In the genomic region with DNA sequence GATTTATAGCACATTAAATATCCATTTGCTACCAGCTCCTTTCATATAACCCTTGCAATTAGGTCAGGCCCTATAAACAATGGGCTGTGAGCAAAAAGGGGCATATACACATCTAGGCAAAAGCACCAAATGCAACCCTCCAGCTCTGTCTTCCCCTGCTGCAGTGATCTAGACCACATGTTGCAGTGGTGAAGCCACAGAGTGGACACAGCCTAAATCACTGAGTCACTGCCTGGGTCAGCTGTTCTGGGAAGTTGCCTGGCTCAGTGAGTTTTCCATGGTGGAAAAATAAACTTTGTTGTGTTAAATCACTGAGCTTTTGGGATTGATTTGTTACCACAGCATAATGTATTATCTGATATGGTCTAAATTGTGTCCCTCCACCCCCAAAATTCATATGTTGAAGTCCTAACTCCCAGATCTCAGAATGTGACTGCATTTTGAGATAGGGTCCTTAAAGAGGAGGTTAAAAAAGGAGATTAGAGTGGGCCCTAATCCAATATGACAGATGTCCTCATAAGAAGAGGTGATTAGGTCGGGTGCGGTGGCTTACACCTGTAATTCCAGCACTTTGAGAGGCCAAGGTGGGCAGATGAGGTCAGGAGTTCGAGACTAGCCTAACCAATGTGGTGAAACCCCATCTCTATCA, we compare ENCODE assay signal across 19 cellular contexts.
A peak's percentile ranks its signal among the peaks of the same experiment; 100 is the strongest.
DNase-seq lines count a peak whose midpoint lies in the region; ATAC-seq and TF ChIP-seq lines count a peak whose summit lies in the region.
"Had no signal": no experiment of that assay in that cellular context is flagged by ENCODE, and none has a peak within 500 bp of the region (broad histone marks: within the 10 kb centered on the region; RNA-seq: fewer than 3 reads in every experiment).

No MANE protein-coding gene starts in this region.

- in situ Hi-C loops in Caki2 (cut with HindIII; ENCODE audit: low pct_unique_long_range_greater_than_20kb, low sequenced_read_pairs): no loop called here

- no peak for ATAC-seq in HG02852 (IDR thresholded peaks at IDR 0.05; ENCODE audit: unreplicated experiment)
- ATAC-seq: activated T-cell treated with anti-CD3 and anti-CD28 coated beads, Interleukin-2, amount 50 U/mL, for 4 hours; PC-3 had no signal

- DNase-seq in Caki2 (ENCODE audit: low read depth) (peak; percentile 13), NCI-H82 (lab: John Stamatoyannopoulos, UW) (peak; percentile 46), epithelial cell of esophagus (ENCODE audit: low read depth) (peak; percentile 9), lung microvascular endothelial cell (ENCODE audit: low read depth in 2 of 2) (peak; percentile 7 to 69), NCI-H1105 treated with DMSO at 0.1 percent for 48 hours (lab: John Stamatoyannopoulos, UW) (no peak)
- DNase-seq in NK-92 treated with Interleukin-12 subunit alpha and Interleukin-12 subunit beta, amount 100 ng/mL, for 24 hours (lab: John Stamatoyannopoulos, UW): no peak
- DNase-seq in activated CD4-positive, CD25-positive, alpha-beta regulatory T cell (lab: John Stamatoyannopoulos, UW): no peak
- DNase-seq: activated CD4-positive, alpha-beta T cell treated with anti-CD3 and anti-CD28 coated beads, Interleukin-2, amount 50 U/mL, for 4 hours; activated naive CD8-positive, alpha-beta T cell treated with anti-CD3 and anti-CD28 coated beads, Interleukin-2, amount 10 ng/mL, durations not matched to agents 7 days and 5 days; activated T-cell treated with anti-CD3 and anti-CD28 coated beads, Interleukin-2, amount 50 U/mL, for 4 hours; left ventricle myocardium inferior; NCI-H1694 treated with DMSO at 0.1 percent for 48 hours; NCI-H510A treated with DMSO at 0.1 percent for 48 hours; PC-3; stomach had no signal

- no peak overlapping the region for H3K4me3 ChIP-seq in epithelial cell of esophagus (ENCODE audit: low read length)
- H3K4me3 ChIP-seq: coronary artery, left ventricle myocardium inferior, SK-N-MC, stomach, vagina had no signal

- no peak for TF ChIP-seq CTCF in epithelial cell of esophagus (IDR thresholded peaks at IDR 0.05; ENCODE audit: insufficient read depth, low read depth, low read length, missing control alignments)

Comparison
In these comparisons a context has a peak if more than half of its experiments do, and no peak if none do; other contexts are left out.
1. DNase-seq: peak in Caki2 (single experiment), NCI-H82 (single experiment), epithelial cell of esophagus (single experiment) and lung microvascular endothelial cell (2 of 2); none in NCI-H1105 treated with DMSO at 0.1 percent for 48 hours (single experiment), NK-92 treated with Interleukin-12 subunit alpha and Interleukin-12 subunit beta, amount 100 ng/mL, for 24 hours (single experiment) and activated CD4-positive, CD25-positive, alpha-beta regulatory T cell (0 of 4).